In genomic region chr6:15796130-15796766, GRCh38 we compare ENCODE assay signal across 13 cellular contexts.
"Had no signal": no experiment of that assay in that cellular context is flagged by ENCODE, and none has a peak within 500 bp of the region (broad histone marks: within the 10 kb centered on the region; RNA-seq: fewer than 3 reads in every experiment).

No MANE protein-coding gene starts in this region.

- H3K27me3 Mint-ChIP-seq: activated CD4-positive, alpha-beta T cell treated with anti-CD3 and anti-CD28 coated beads, Interleukin-2, amount 10 ng/mL, durations not matched to agents 24 days and 14 days; stimulated activated naive CD8-positive, alpha-beta T cell treated with anti-CD3 and anti-CD28 coated beads, Interleukin-15, amount 100 ng/mL, for 72 hours had no signal

- H3K4me1 Mint-ChIP-seq: activated CD4-positive, alpha-beta T cell treated with anti-CD3 and anti-CD28 coated beads, Interleukin-2, amount 10 ng/mL, durations not matched to agents 24 days and 14 days; activated naive CD8-positive, alpha-beta T cell treated with anti-CD3 and anti-CD28 coated beads, Interleukin-2, amount 10 ng/mL, durations not matched to agents 7 days and 5 days; stimulated activated naive CD8-positive, alpha-beta T cell treated with anti-CD3 and anti-CD28 coated beads, Interleukin-15, amount 100 ng/mL, for 72 hours had no signal

- H3K4me3 Mint-ChIP-seq: activated CD4-positive, alpha-beta T cell treated with anti-CD3 and anti-CD28 coated beads, Interleukin-2, amount 10 ng/mL, durations not matched to agents 24 days and 14 days; activated naive CD8-positive, alpha-beta T cell treated with anti-CD3 and anti-CD28 coated beads, Interleukin-2, amount 10 ng/mL, durations not matched to agents 7 days and 5 days; activated T-helper 1 cell treated with anti-CD3 and anti-CD28 coated beads, Interleukin-12 subunit alpha, Interleukin-12 subunit beta, Interleukin-2, Interleukin-4 antibody, amounts not matched to agents 30 ng/mL and 10 ng/mL and 1 ng/mL, durations not matched to agents 14 hours and 24 hours and 36 hours; endodermal cell; stimulated activated naive CD8-positive, alpha-beta T cell treated with anti-CD3 and anti-CD28 coated beads, Interleukin-15, amount 100 ng/mL, for 72 hours had no signal

- H3K27ac Mint-ChIP-seq: activated CD4-positive, alpha-beta T cell treated with anti-CD3 and anti-CD28 coated beads, Interleukin-2, amount 10 ng/mL, durations not matched to agents 24 days and 14 days; activated naive CD8-positive, alpha-beta T cell treated with anti-CD3 and anti-CD28 coated beads, Interleukin-2, amount 10 ng/mL, durations not matched to agents 7 days and 5 days; activated T-helper 1 cell treated with anti-CD3 and anti-CD28 coated beads, Interleukin-12 subunit alpha, Interleukin-12 subunit beta, Interleukin-2, Interleukin-4 antibody, amounts not matched to agents 30 ng/mL and 10 ng/mL and 1 ng/mL, durations not matched to agents 14 hours and 24 hours and 36 hours; endodermal cell; stimulated activated naive CD8-positive, alpha-beta T cell treated with anti-CD3 and anti-CD28 coated beads, Interleukin-15, amount 100 ng/mL, for 72 hours had no signal

- DNase-seq: activated CD4-positive, alpha-beta T cell treated with anti-CD3 and anti-CD28 coated beads, Interleukin-2, amount 10 ng/mL, durations not matched to agents 24 days and 14 days; activated CD4-positive, CD25-positive, alpha-beta regulatory T cell; activated CD8-positive, alpha-beta memory T cell treated with anti-CD3 and anti-CD28 coated beads, Interleukin-2, amount 50 U/mL, for 48 hours; activated naive CD8-positive, alpha-beta T cell treated with anti-CD3 and anti-CD28 coated beads, Interleukin-2, amount 10 ng/mL, durations not matched to agents 7 days and 5 days; cerebellar nuclear complex; dorsolateral prefrontal cortex; endodermal cell; erythroblast; SJCRH30; stimulated activated naive CD8-positive, alpha-beta T cell treated with anti-CD3 and anti-CD28 coated beads, Interleukin-15, amount 100 ng/mL, for 72 hours; T-helper 2 cell; upper lobe of right lung had no signal

- ATAC-seq: stimulated activated naive CD8-positive, alpha-beta T cell treated with anti-CD3 and anti-CD28 coated beads, Interleukin-15, amount 100 ng/mL, for 72 hours; upper lobe of right lung had no signal

- H3K36me3 Mint-ChIP-seq: activated naive CD8-positive, alpha-beta T cell treated with anti-CD3 and anti-CD28 coated beads, Interleukin-2, amount 10 ng/mL, durations not matched to agents 7 days and 5 days had no signal
